Comparison of ENCODE assay signal across 7 cellular contexts in genomic region chr2:96009833-96010232, GRCh38. TPM values are rescaled to one million over a fixed set of nuclear protein-coding genes. Genes with fewer than 3 reads are reported as not detected.
DNase-seq lines count a peak whose midpoint lies in the region; ATAC-seq and TF ChIP-seq lines count a peak whose summit lies in the region.
"Not testable (repeated sequence)": the region's sequence is repeated elsewhere in the genome, so short reads cannot be mapped to it uniquely, and the experiment has no call there.

No MANE protein-coding gene starts in this region.

- H3K23ac ChIP-seq in mesenchymal stem cell (ENCODE audit: low read length in 2 of 2), result peak overlapping the region in 1 of 2 experiments; percentile 94

- intact Hi-C loops in breast epithelium (cut with DNase I; ENCODE audit: low total_unique reads), result not testable (repeated sequence)
- intact Hi-C loops in sciatic nerve (cut with DNase I), result loop anchor here (10.0 kb wide), 1 partner anchor 105 kb away; the partner anchor contains the start of gene ADRA2B

- H3K9me3 ChIP-seq in HUES6 (ENCODE audit: control insufficient read depth, insufficient read depth, low read depth, low read length); breast epithelium; mesenchymal stem cell (ENCODE audit: control insufficient read depth, low read length): not testable (repeated sequence)

- not testable (repeated sequence) for H3K9ac ChIP-seq in HUES6 (ENCODE audit: low read length)
- H3K9ac ChIP-seq in mesenchymal stem cell (ENCODE audit: low read length), result peak overlapping the region; percentile 55

- H3K79me1 ChIP-seq in mesenchymal stem cell (replicated peaks; ENCODE audit: low read length, poor library complexity, severe bottlenecking), result not testable (repeated sequence)

- H3K27me3 Mint-ChIP-seq in WTC11 (ENCODE audit: low read depth), result peaks cover 30% of the 10 kb centered on the region
- not testable (repeated sequence) for H3K27me3 Mint-ChIP-seq in glutamatergic neuron (ENCODE audit: unreplicated experiment)

- peak overlapping the region; percentile 70 for H3K4me2 ChIP-seq in mesenchymal stem cell (ENCODE audit: low read length, poor library complexity, severe bottlenecking)

- not testable (repeated sequence) for H3K4me1 Mint-ChIP-seq in WTC11; glutamatergic neuron (ENCODE audit: low read depth, unreplicated experiment)

- H3K27ac Mint-ChIP-seq in WTC11 (peak overlapping the region; percentile 60), glutamatergic neuron (ENCODE audit: unreplicated experiment) (peak overlapping the region; percentile 82)

- POLR2A ChIA-PET in WTC11 (lab: Charles Lee), result not testable (repeated sequence)

- not testable (repeated sequence) for H3K4me1 ChIP-seq in HUES6 (ENCODE audit: control insufficient read depth, insufficient read depth, low read length); breast epithelium; mesenchymal stem cell (ENCODE audit: control insufficient read depth, insufficient read depth, low read depth, low read length)

- DNase-seq in WTC11 (ENCODE audit: low spot score) (peak; percentile 46), breast epithelium (ENCODE audit: low spot score in 2 of 2) (peak in 1 of 2 donors; percentile 50)
- DNase-seq in glutamatergic neuron; mesenchymal stem cell; sciatic nerve (ENCODE audit: low spot score): not testable (repeated sequence)

- peak overlapping the region in 1 of 2 experiments; percentile 41 for H3K4ac ChIP-seq in mesenchymal stem cell (ENCODE audit: low read depth in 1 of 2, low read length in 2 of 2)

- not testable (repeated sequence) for H3K27ac ChIP-seq in HUES6 (ENCODE audit: low read depth, low read length); mesenchymal stem cell (ENCODE audit: low read length, poor library complexity, severe bottlenecking)
- H3K27ac ChIP-seq in breast epithelium, result peak overlapping the region; percentile 87 to 95

- not testable (repeated sequence) for H3K27me3 ChIP-seq in HUES6 (ENCODE audit: control insufficient read depth, insufficient read depth, low read length); breast epithelium
- peaks cover 14 to 26% of the 10 kb centered on the region in 2 experiments for H3K27me3 ChIP-seq in mesenchymal stem cell (ENCODE audit: control insufficient read depth in 1 of 2, insufficient read depth in 1 of 2, low read length in 2 of 2)

- not testable (repeated sequence) for H2BK120ac ChIP-seq in mesenchymal stem cell (ENCODE audit: low read depth, low read length)

- H4K8ac ChIP-seq in mesenchymal stem cell (ENCODE audit: low read length), result peak overlapping the region; percentile 87

- 39% methylated on average over 5 of the region's 10 CpGs for WGBS in mesenchymal stem cell

- not testable (repeated sequence) for H3K36me3 ChIP-seq in HUES6 (ENCODE audit: control insufficient read depth, insufficient read depth, low read length); breast epithelium; mesenchymal stem cell (ENCODE audit: control insufficient read depth in 1 of 2, insufficient read depth in 2 of 2, low read depth in 1 of 2, low read length in 2 of 2)

- not testable (repeated sequence) for H2BK15ac ChIP-seq in mesenchymal stem cell (ENCODE audit: low read depth, poor library complexity, severe bottlenecking)

- peak overlapping the region; percentile 75 for H4K91ac ChIP-seq in mesenchymal stem cell (ENCODE audit: low read length)

- peak; percentile 7 for ATAC-seq in GM18907 (IDR thresholded peaks at IDR 0.05; ENCODE audit: unreplicated experiment)
- ATAC-seq in WTC11, result peak; percentile 71
- ATAC-seq in sciatic nerve, result peak; percentile 18

- TF ChIP-seq CTCF in WTC11 (IDR thresholded peaks at IDR 0.05); breast epithelium (IDR thresholded peaks at IDR 0.05); glutamatergic neuron (IDR thresholded peaks at IDR 0.05; ENCODE audit: partially characterized antibody, unreplicated experiment): not testable (repeated sequence)

- peak overlapping the region; percentile 66 for H3K4me3 ChIP-seq in HUES6 (ENCODE audit: low read depth, low read length)
- peak overlapping the region; percentile 45 to 72 (median 48) for H3K4me3 ChIP-seq in breast epithelium
- H3K4me3 ChIP-seq in mesenchymal stem cell (ENCODE audit: insufficient read depth in 1 of 2, low read depth in 1 of 2, low read length in 2 of 2), result peak overlapping the region; percentile 47 to 70

- H2AFZ ChIP-seq in mesenchymal stem cell (ENCODE audit: low read depth, low read length), result peak overlapping the region; percentile 63

- H2BK5ac ChIP-seq in mesenchymal stem cell (ENCODE audit: low read depth, low read length, poor library complexity, severe bottlenecking), result not testable (repeated sequence)

- not testable (repeated sequence) for H2BK12ac ChIP-seq in mesenchymal stem cell (ENCODE audit: low read length in 2 of 2)

- not testable (repeated sequence) for H2AK5ac ChIP-seq in mesenchymal stem cell (ENCODE audit: low read length, severe bottlenecking)

- CTCF ChIA-PET in WTC11 (lab: Charles Lee), result interaction anchor here (0.8 to 2.2 kb wide), 4 partner anchors 13 to 621 kb away, joined by 3 to 24 read pairs (median 3); no protein-coding TSS in a partner anchor

- not testable (repeated sequence) for TF ChIP-seq POLR2A in breast epithelium (IDR thresholded peaks at IDR 0.05)

- H3K14ac ChIP-seq in mesenchymal stem cell (ENCODE audit: low read length in 2 of 2), result peak overlapping the region in 1 of 2 experiments; percentile 20

- H3K9me3 Mint-ChIP-seq in WTC11, result peaks cover 12% of the 10 kb centered on the region
- H3K9me3 Mint-ChIP-seq in glutamatergic neuron (ENCODE audit: unreplicated experiment), result not testable (repeated sequence)

- not testable (repeated sequence) for H3K36me3 Mint-ChIP-seq in WTC11; glutamatergic neuron (ENCODE audit: unreplicated experiment)

- H3K4me3 Mint-ChIP-seq in WTC11, result peak overlapping the region; percentile 82
- peak overlapping the region; percentile 88 for H3K4me3 Mint-ChIP-seq in glutamatergic neuron (ENCODE audit: unreplicated experiment)

- not testable (repeated sequence) for H3K18ac ChIP-seq in mesenchymal stem cell (ENCODE audit: low read depth in 1 of 2, low read length in 2 of 2)

RNA-seq across cellular contexts. Expression of gene ANKRD36C, which starts 18.2 kb away (rescaled TPM):
- total RNA-seq in WTC11 (2021) (8.7 to 12.6 TPM (median 11.7 TPM) in 3 replicates), breast epithelium (100 to 1,000 TPM in 1 of 3 donors, 10 to 100 TPM in 2; 54.7 to 407 (median 81.3) TPM), glutamatergic neuron (ENCODE audit: unreplicated experiment) (75.7 TPM), sciatic nerve (81.0 TPM)
- 3.0 TPM for polyA plus RNA-seq in mesenchymal stem cell (2013, experiment 1 of 2)
- polyA plus RNA-seq in mesenchymal stem cell (2013, experiment 2 of 2), result 2.8 TPM

RNA-seq across cellular contexts. Expression of gene GPAT2, which starts 24.9 kb away (rescaled TPM):
- 0.20 to 0.66 TPM (median 0.55 TPM) in 3 replicates for total RNA-seq in WTC11 (2021)
- total RNA-seq in breast epithelium, result 10 to 100 TPM in 1 of 3 donors, 1 to 10 TPM in 2; 5.9 to 11.7 (median 8.8) TPM
- 0.47 TPM for total RNA-seq in glutamatergic neuron (ENCODE audit: unreplicated experiment)
- not detected for polyA plus RNA-seq in mesenchymal stem cell (2013, experiment 1 of 2)
- polyA plus RNA-seq in mesenchymal stem cell (2013, experiment 2 of 2), result not detected
- total RNA-seq in sciatic nerve, result 11.1 TPM

Comparison
In these comparisons a context has a peak if more than half of its experiments do, and no peak if none do; other contexts are left out.
1. ATAC-seq: peak in every context shown above with its lines; median percentile 71 in WTC11; 18 in sciatic nerve; 7 in GM18907.